ENCODE assay signal across 33 cellular contexts in the genomic region with DNA sequence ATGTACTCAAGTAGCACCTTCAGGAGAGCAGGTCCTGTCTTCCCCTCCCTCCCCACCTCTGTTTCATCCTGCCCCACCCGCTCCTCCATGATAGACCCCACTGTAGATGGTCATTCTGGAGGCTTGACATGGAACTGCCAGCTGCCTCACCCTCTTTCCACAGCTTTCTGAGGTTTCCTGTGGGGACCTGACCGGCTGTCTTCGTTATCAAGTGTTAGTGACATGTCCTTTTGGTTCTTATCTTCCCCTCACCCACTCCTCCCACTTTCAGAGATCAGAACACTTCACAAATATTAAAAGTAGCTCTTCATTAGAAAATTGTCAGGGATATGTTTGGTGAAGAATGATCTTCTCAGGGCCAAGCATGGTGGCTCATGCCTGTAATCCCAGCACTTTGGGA. TPM values are rescaled to one million over a fixed set of nuclear protein-coding genes. Genes with fewer than 3 reads are reported as not detected.
"Had no signal": no experiment of that assay in that cellular context is flagged by ENCODE, and none has a peak within 500 bp of the region (broad histone marks: within the 10 kb centered on the region; RNA-seq: fewer than 3 reads in every experiment).

No MANE protein-coding gene starts in this region.

- H3K4me3 Mint-ChIP-seq: activated CD4-positive, alpha-beta memory T cell treated with anti-CD3 and anti-CD28 coated beads for 36 hours; activated CD4-positive, alpha-beta T cell treated with anti-CD3 and anti-CD28 coated beads for 36 hours; activated CD4-positive, alpha-beta T cell treated with anti-CD3 and anti-CD28 coated beads, Interleukin-2, amount 10 ng/mL, durations not matched to agents 24 days and 14 days; activated CD8-positive, alpha-beta memory T cell treated with anti-CD3 and anti-CD28 coated beads, Interleukin-2, amount 10 ng/mL, durations not matched to agents 7 days and 5 days; activated CD8-positive, alpha-beta T cell treated with anti-CD3 and anti-CD28 coated beads, Interleukin-2, amount 10 ng/mL, durations not matched to agents 7 days and 5 days; activated naive CD4-positive, alpha-beta T cell treated with anti-CD3 and anti-CD28 coated beads, Interleukin-2, amount 10 ng/mL, durations not matched to agents 7 days and 5 days; activated naive CD8-positive, alpha-beta T cell treated with anti-CD3 and anti-CD28 coated beads, Interleukin-2, amount 10 ng/mL, durations not matched to agents 7 days and 5 days; activated T-cell treated with anti-CD3 and anti-CD28 coated beads, Interleukin-2, amount 50 U/mL, for 24 hours; activated T-cell treated with anti-CD3 and anti-CD28 coated beads, Interleukin-2, amount 50 U/mL, for 72 hours; brain; central memory CD8-positive, alpha-beta T cell; dendritic cell treated with granulocyte-macrophage colony-stimulating factor and Interleukin-4, amounts not matched to agents 40 ng/mL and 50 ng/mL, for 4 days had no signal

- H3K4me1 Mint-ChIP-seq: activated CD4-positive, alpha-beta T cell treated with anti-CD3 and anti-CD28 coated beads for 36 hours; activated CD4-positive, alpha-beta T cell treated with anti-CD3 and anti-CD28 coated beads, Interleukin-2, amount 10 ng/mL, durations not matched to agents 24 days and 14 days; activated CD8-positive, alpha-beta memory T cell treated with anti-CD3 and anti-CD28 coated beads, Interleukin-2, amount 10 ng/mL, durations not matched to agents 7 days and 5 days; activated naive CD4-positive, alpha-beta T cell treated with anti-CD3 and anti-CD28 coated beads, Interleukin-2, amount 10 ng/mL, durations not matched to agents 7 days and 5 days; activated naive CD8-positive, alpha-beta T cell treated with anti-CD3 and anti-CD28 coated beads, Interleukin-2, amount 10 ng/mL, durations not matched to agents 7 days and 5 days; central memory CD8-positive, alpha-beta T cell had no signal

- H3K27ac Mint-ChIP-seq: activated CD4-positive, alpha-beta memory T cell treated with anti-CD3 and anti-CD28 coated beads for 36 hours; activated CD4-positive, alpha-beta T cell treated with anti-CD3 and anti-CD28 coated beads for 36 hours; activated CD4-positive, alpha-beta T cell treated with anti-CD3 and anti-CD28 coated beads, Interleukin-2, amount 10 ng/mL, durations not matched to agents 24 days and 14 days; activated CD8-positive, alpha-beta memory T cell treated with anti-CD3 and anti-CD28 coated beads, Interleukin-2, amount 10 ng/mL, durations not matched to agents 7 days and 5 days; activated CD8-positive, alpha-beta T cell treated with anti-CD3 and anti-CD28 coated beads, Interleukin-2, amount 10 ng/mL, durations not matched to agents 7 days and 5 days; activated naive CD4-positive, alpha-beta T cell treated with anti-CD3 and anti-CD28 coated beads, Interleukin-2, amount 10 ng/mL, durations not matched to agents 7 days and 5 days; activated naive CD4-positive, alpha-beta T cell treated with anti-CD3 and anti-CD28 coated beads, Interleukin-2, amount 50 U/mL, for 72 hours; activated naive CD8-positive, alpha-beta T cell treated with anti-CD3 and anti-CD28 coated beads, Interleukin-2, amount 10 ng/mL, durations not matched to agents 7 days and 5 days; activated T-cell treated with anti-CD3 and anti-CD28 coated beads, Interleukin-2, amount 50 U/mL, for 24 hours; activated T-cell treated with anti-CD3 and anti-CD28 coated beads, Interleukin-2, amount 50 U/mL, for 72 hours; dendritic cell treated with granulocyte-macrophage colony-stimulating factor and Interleukin-4, amounts not matched to agents 40 ng/mL and 50 ng/mL, for 4 days had no signal

- H3K4me1 ChIP-seq: ascending aorta, breast epithelium, esophagus squamous epithelium, gastroesophageal sphincter had no signal

- H3K36me3 ChIP-seq: ascending aorta, breast epithelium, cardiac muscle cell, esophagus squamous epithelium, gastroesophageal sphincter, WERI-Rb-1 had no signal

- H3K27ac ChIP-seq: ascending aorta, breast epithelium, cardiac muscle cell, coronary artery, epithelial cell of prostate, esophagus squamous epithelium, gastroesophageal sphincter, WERI-Rb-1 had no signal

- H3K9me3 ChIP-seq: ascending aorta, breast epithelium, esophagus squamous epithelium, gastroesophageal sphincter had no signal

- H3K36me3 Mint-ChIP-seq: activated CD4-positive, alpha-beta memory T cell treated with anti-CD3 and anti-CD28 coated beads for 36 hours; activated CD8-positive, alpha-beta memory T cell treated with anti-CD3 and anti-CD28 coated beads, Interleukin-2, amount 10 ng/mL, durations not matched to agents 7 days and 5 days; activated naive CD4-positive, alpha-beta T cell treated with anti-CD3 and anti-CD28 coated beads, Interleukin-2, amount 10 ng/mL, durations not matched to agents 7 days and 5 days; activated naive CD4-positive, alpha-beta T cell treated with anti-CD3 and anti-CD28 coated beads, Interleukin-2, amount 50 U/mL, for 72 hours; activated naive CD8-positive, alpha-beta T cell treated with anti-CD3 and anti-CD28 coated beads, Interleukin-2, amount 10 ng/mL, durations not matched to agents 7 days and 5 days had no signal

- H3K4me3 ChIP-seq: ascending aorta, breast epithelium, cardiac muscle cell, coronary artery, esophagus squamous epithelium, gastroesophageal sphincter had no signal

- H3K27me3 ChIP-seq: ascending aorta, breast epithelium, cardiac muscle cell, esophagus squamous epithelium, gastroesophageal sphincter had no signal

- FAIRE-seq: endometrium, endothelial cell of umbilical vein had no signal

- H3K27me3 Mint-ChIP-seq: brain had no signal

- DNase-seq: activated CD4-positive, alpha-beta memory T cell treated with anti-CD3 and anti-CD28 coated beads for 36 hours; activated CD4-positive, alpha-beta T cell treated with anti-CD3 and anti-CD28 coated beads for 36 hours; activated CD4-positive, alpha-beta T cell treated with anti-CD3 and anti-CD28 coated beads, Interleukin-2, amount 10 ng/mL, durations not matched to agents 24 days and 14 days; activated CD4-positive, CD25-positive, alpha-beta regulatory T cell; activated CD4-positive, CD25-positive, alpha-beta regulatory T cell treated with anti-CD3 and anti-CD28 coated beads, Interleukin-2, amount 50 U/mL, for 72 hours; activated CD8-positive, alpha-beta memory T cell treated with anti-CD3 and anti-CD28 coated beads, Interleukin-2, amount 10 ng/mL, durations not matched to agents 7 days and 5 days; activated CD8-positive, alpha-beta memory T cell treated with anti-CD3 and anti-CD28 coated beads, Interleukin-2, amount 50 U/mL, for 48 hours; activated CD8-positive, alpha-beta T cell treated with anti-CD3 and anti-CD28 coated beads, Interleukin-2, amount 10 ng/mL, durations not matched to agents 7 days and 5 days; activated gamma-delta T cell; activated naive CD4-positive, alpha-beta T cell; activated naive CD4-positive, alpha-beta T cell treated with anti-CD3 and anti-CD28 coated beads, Interleukin-2, amount 10 ng/mL, durations not matched to agents 7 days and 5 days; activated naive CD8-positive, alpha-beta T cell treated with anti-CD3 and anti-CD28 coated beads, Interleukin-2, amount 10 ng/mL, durations not matched to agents 7 days and 5 days; activated T-cell treated with anti-CD3 and anti-CD28 coated beads for 4 hours; activated T-cell treated with anti-CD3 and anti-CD28 coated beads, Interleukin-2, amount 50 U/mL, for 24 hours; activated T-cell treated with anti-CD3 and anti-CD28 coated beads, Interleukin-2, amount 50 U/mL, for 72 hours; effector CD4-positive, alpha-beta T cell; esophagus squamous epithelium; T-helper 2 cell; WERI-Rb-1 had no signal

- ATAC-seq: activated CD4-positive, alpha-beta T cell treated with anti-CD3 and anti-CD28 coated beads for 36 hours; activated CD8-positive, alpha-beta memory T cell treated with anti-CD3 and anti-CD28 coated beads, Interleukin-2, amount 10 ng/mL, durations not matched to agents 7 days and 5 days; activated CD8-positive, alpha-beta T cell treated with anti-CD3 and anti-CD28 coated beads, Interleukin-2, amount 10 ng/mL, durations not matched to agents 7 days and 5 days; activated naive CD4-positive, alpha-beta T cell treated with anti-CD3 and anti-CD28 coated beads, Interleukin-2, amount 50 U/mL, for 72 hours; activated T-cell treated with anti-CD3 and anti-CD28 coated beads, Interleukin-2, amount 50 U/mL, for 72 hours; gastroesophageal sphincter had no signal

- H3K9me3 Mint-ChIP-seq: activated CD4-positive, alpha-beta memory T cell treated with anti-CD3 and anti-CD28 coated beads for 36 hours; activated CD4-positive, alpha-beta T cell treated with anti-CD3 and anti-CD28 coated beads, Interleukin-2, amount 10 ng/mL, durations not matched to agents 24 days and 14 days; activated naive CD4-positive, alpha-beta T cell treated with anti-CD3 and anti-CD28 coated beads, Interleukin-2, amount 10 ng/mL, durations not matched to agents 7 days and 5 days; activated naive CD4-positive, alpha-beta T cell treated with anti-CD3 and anti-CD28 coated beads, Interleukin-2, amount 50 U/mL, for 72 hours; activated naive CD8-positive, alpha-beta T cell treated with anti-CD3 and anti-CD28 coated beads, Interleukin-2, amount 10 ng/mL, durations not matched to agents 7 days and 5 days; activated T-cell treated with anti-CD3 and anti-CD28 coated beads, Interleukin-2, amount 50 U/mL, for 24 hours; activated T-cell treated with anti-CD3 and anti-CD28 coated beads, Interleukin-2, amount 50 U/mL, for 72 hours; central memory CD8-positive, alpha-beta T cell; dendritic cell treated with granulocyte-macrophage colony-stimulating factor and Interleukin-4, amounts not matched to agents 40 ng/mL and 50 ng/mL, for 4 days had no signal

RNA-seq across cellular contexts. Expression of gene MEGF10, which starts 52.7 kb away (rescaled TPM):
- total RNA-seq: activated CD4-positive, alpha-beta memory T cell treated with anti-CD3 and anti-CD28 coated beads for 36 hours; activated CD4-positive, alpha-beta T cell treated with anti-CD3 and anti-CD28 coated beads for 36 hours; activated CD4-positive, alpha-beta T cell treated with anti-CD3 and anti-CD28 coated beads, Interleukin-2, amount 10 ng/mL, durations not matched to agents 24 days and 14 days; activated CD8-positive, alpha-beta memory T cell treated with anti-CD3 and anti-CD28 coated beads for 36 hours; activated CD8-positive, alpha-beta memory T cell treated with anti-CD3 and anti-CD28 coated beads, Interleukin-2, amount 10 ng/mL, durations not matched to agents 7 days and 5 days; activated CD8-positive, alpha-beta T cell treated with anti-CD3 and anti-CD28 coated beads, Interleukin-2, amount 10 ng/mL, durations not matched to agents 7 days and 5 days; activated naive CD8-positive, alpha-beta T cell treated with anti-CD3 and anti-CD28 coated beads, Interleukin-2, amount 10 ng/mL, durations not matched to agents 7 days and 5 days; T-helper 1 cell treated with Interleukin-12 subunit alpha and Interleukin-12 subunit beta and Interleukin-4 antibody, amounts not matched to agents 30 ng/mL and 1 ng/mL, for 36 hours had no signal
